15 cellular contexts compared by ENCODE assay signal in the genomic region with DNA sequence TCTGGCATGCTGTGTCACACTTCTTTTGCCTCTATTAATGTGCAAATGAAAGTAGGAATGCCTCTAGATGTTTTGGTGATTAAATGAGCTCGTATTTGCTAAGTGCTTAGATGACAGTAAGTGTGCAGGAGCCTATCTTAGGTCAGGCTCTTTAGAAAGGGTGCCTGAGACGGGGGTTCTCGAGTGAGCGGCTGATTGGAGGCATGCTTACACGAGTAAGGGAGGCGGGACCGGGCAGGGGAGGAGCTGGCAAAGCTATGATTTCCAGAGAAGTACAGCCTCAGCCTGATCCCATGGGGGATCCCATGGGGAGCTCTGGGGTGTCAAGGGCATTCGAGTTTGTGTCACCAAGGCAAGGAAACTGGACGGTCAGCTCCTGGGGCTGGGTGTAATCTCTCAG. TPM values are rescaled to one million over a fixed set of nuclear protein-coding genes. Genes with fewer than 3 reads are reported as not detected.
A peak's percentile ranks its signal among the peaks of the same experiment; 100 is the strongest.
DNase-seq lines count a peak whose midpoint lies in the region; ATAC-seq, FAIRE-seq and TF ChIP-seq lines count a peak whose summit lies in the region.
"Had no signal": no experiment of that assay in that cellular context is flagged by ENCODE, and none has a peak within 500 bp of the region (broad histone marks: within the 10 kb centered on the region; RNA-seq: fewer than 3 reads in every experiment).

No MANE protein-coding gene starts in this region.

- WGBS in A549 (ENCODE audit: missing lambda C conversion rate), result 54% methylated on average over 8 of the region's 9 CpGs
- 34 to 65% methylated on average over 9 of the region's 9 CpGs for WGBS in lung, 2 donors
- WGBS in HepG2 (ENCODE audit: low lambda C conversion rate), result no CpG with 5 or more reads among the region's 9 CpGs

- TF ChIP-seq EP300 in A549 (IDR thresholded peaks at IDR 0.05) (no peak), HepG2 (IDR thresholded peaks at IDR 0.05; ENCODE audit: low read depth in 2 of 2, low read length in 2 of 2) (no peak), HepG2 (CRISPR knock-in tag; IDR thresholded peaks at IDR 0.05; ENCODE audit: borderline replicate concordance) (no peak)

- TF ChIP-seq POLR2A in A549 (IDR thresholded peaks at IDR 0.05; ENCODE audit: low read length) (no peak), HepG2 (IDR thresholded peaks at IDR 0.05; ENCODE audit: insufficient read depth in 1 of 2, low read depth in 2 of 2, low read length in 2 of 2) (no peak)

- TF ChIP-seq CTCF in A549 (IDR thresholded peaks at IDR 0.05) (no peak), Caco-2 (IDR thresholded peaks at IDR 0.05; ENCODE audit: insufficient read depth in 1 of 2, low read depth in 1 of 2, low read length in 1 of 2, severe bottlenecking in 1 of 2, unreplicated experiment in 1 of 2) (no peak), WTC11 (IDR thresholded peaks at IDR 0.05) (no peak), lung (IDR thresholded peaks at IDR 0.05; ENCODE audit: control extremely low read depth, extremely low read depth) (no peak), HepG2 (CRISPR knock-in tag; IDR thresholded peaks at IDR 0.05) (no peak)

- no peak overlapping the region for H2AFZ ChIP-seq in HepG2 (ENCODE audit: low read length)

- BruUV-seq in Caco-2 (replicated peaks; lab: Mats Ljungman, UMichigan) (no TSS peak), HepG2 (replicated peaks; lab: Mats Ljungman, UMichigan) (no TSS peak)

- H3K27me3 ChIP-seq in Caco-2 (replicated peaks; ENCODE audit: control insufficient read depth, insufficient read depth, low read length), result no peaks in the 10 kb centered on the region
- H3K27me3 ChIP-seq in lung (ENCODE audit: control insufficient read depth, insufficient read depth), result peaks cover 5% of the 10 kb centered on the region
- H3K27me3 ChIP-seq in HepG2 (ENCODE audit: control insufficient read depth in 1 of 2, insufficient read depth in 2 of 2, low read length in 2 of 2), result no peaks in the 10 kb centered on the region
- H3K27me3 ChIP-seq: gastroesophageal sphincter, right lobe of liver had no signal

- TF ChIP-seq RAD21 in A549 (conservative IDR thresholded peaks at IDR 0.05 in 1 of 2, IDR thresholded peaks at IDR 0.05 in 1 of 2) (no peak), HepG2 (CRISPR knock-in tag; IDR thresholded peaks at IDR 0.05) (no peak)

- H3K36me3 ChIP-seq in Caco-2 (ENCODE audit: control insufficient read depth, insufficient read depth, low read length) (no peaks in the 10 kb centered on the region), lung (ENCODE audit: control insufficient read depth in 2 of 2, insufficient read depth in 2 of 2, low read length in 2 of 2) (no peaks in the 10 kb centered on the region), HepG2 (replicated peaks in 1 of 2; ENCODE audit: control insufficient read depth in 1 of 2, insufficient read depth in 2 of 2, low read length in 2 of 2) (no peaks in the 10 kb centered on the region)
- H3K36me3 ChIP-seq: gastroesophageal sphincter, right lobe of liver had no signal

- H3K4me2 ChIP-seq in A549 (peak overlapping the region; percentile 72), HepG2 (ENCODE audit: low read depth, low read length) (no peak overlapping the region; the same call in 1 of the 2 replicates)

- 0 out of 3 replicates have a peak, but pooled peaks cover 3% of the 10 kb centered on the region for H3K9me3 ChIP-seq in A549
- no peaks in the 10 kb centered on the region for H3K9me3 ChIP-seq in Caco-2
- peaks cover 0 to 3% of the 10 kb centered on the region in 2 donors for H3K9me3 ChIP-seq in lung (ENCODE audit: control insufficient read depth in 2 of 2, insufficient read depth in 1 of 2, low read length in 1 of 2)
- H3K9me3 ChIP-seq in HepG2 (ENCODE audit: low read length), result no peaks in the 10 kb centered on the region
- H3K9me3 ChIP-seq: gastroesophageal sphincter, right lobe of liver had no signal

- H3K4me1 Mint-ChIP-seq in Caco-2 (ENCODE audit: low read depth, unreplicated experiment) (peaks cover 29% of the 10 kb centered on the region), WTC11 (peaks cover 53% of the 10 kb centered on the region)

- H3K4me3 ChIP-seq in A549 (no peak overlapping the region), Caco-2 (ENCODE audit: low read depth, low read length) (no peak overlapping the region), lung (no peak overlapping the region), HepG2 (replicated peaks in 1 of 3; ENCODE audit: insufficient read depth in 1 of 3, low read depth in 2 of 3, low read length in 3 of 3) (no peak overlapping the region)
- H3K4me3 ChIP-seq: gastroesophageal sphincter, right lobe of liver had no signal

- H3K79me2 ChIP-seq in HepG2 (ENCODE audit: insufficient read depth, low read length), result peaks cover 12% of the 10 kb centered on the region

- DNase-seq in A549 (ENCODE audit: low read depth in 1 of 2, low spot score in 1 of 2) (peak in 1 of 2 experiments; percentile 40), Caco-2 (no peak), WTC11 (ENCODE audit: low spot score) (no peak), lung (ENCODE audit: low spot score) (peak; percentile 47), HepG2 (ENCODE audit: low spot score) (no peak), NCI-H1417 treated with DMSO at 0.1 percent for 48 hours (lab: John Stamatoyannopoulos, UW) (no peak)
- no peak for DNase-seq in central memory CD4-positive, alpha-beta T cell
- DNase-seq: activated naive CD4-positive, alpha-beta T cell treated with anti-CD3 and anti-CD28 coated beads, Interleukin-2, amount 10 ng/mL, durations not matched to agents 7 days and 5 days; right lobe of liver had no signal

- H3K36me3 Mint-ChIP-seq in Caco-2 (ENCODE audit: insufficient read depth, unreplicated experiment) (peaks cover 10% of the 10 kb centered on the region), WTC11 (peaks cover 2% of the 10 kb centered on the region; the same call in 1 of the 2 replicates)
- H3K36me3 Mint-ChIP-seq: activated naive CD4-positive, alpha-beta T cell treated with anti-CD3 and anti-CD28 coated beads, Interleukin-2, amount 10 ng/mL, durations not matched to agents 7 days and 5 days had no signal

- FAIRE-seq in A549 (lab: Jason Lieb, UNC) (no peak), HepG2 (lab: Jason Lieb, UNC) (no peak)

- no peaks in the 10 kb centered on the region for H4K20me1 ChIP-seq in HepG2 (ENCODE audit: insufficient read depth, low read length)

- ATAC-seq in A549, result peak in 1 of 2 experiments; percentile 23; a peak in 2 of 6 replicates
- peak; percentile 16 for ATAC-seq in WTC11
- ATAC-seq in lung (ENCODE audit: insufficient read depth, low FRiP score), result no peak
- ATAC-seq in GM18870 (IDR thresholded peaks at IDR 0.05; ENCODE audit: unreplicated experiment), result no peak
- no peak for ATAC-seq in HepG2
- ATAC-seq: gastroesophageal sphincter, HCT116, right lobe of liver had no signal

- H3K27me3 Mint-ChIP-seq in Caco-2 (ENCODE audit: insufficient read depth, unreplicated experiment) (no peaks in the 10 kb centered on the region), WTC11 (ENCODE audit: low read depth) (peaks cover 4% of the 10 kb centered on the region)

- no peak overlapping the region for H3K9ac ChIP-seq in HepG2 (ENCODE audit: insufficient read depth, low read depth, low read length)

- H3K27ac ChIP-seq in A549, result peak overlapping the region; percentile 73 to 84
- no peak overlapping the region for H3K27ac ChIP-seq in lung (ENCODE audit: low read depth in 1 of 2, low read length in 1 of 2)
- no peak overlapping the region for H3K27ac ChIP-seq in HepG2 (ENCODE audit: extremely low read length, insufficient read depth, low read length)
- H3K27ac ChIP-seq: right lobe of liver, VCaP had no signal

- in situ Hi-C loops in HepG2 (cut with HindIII; ENCODE audit: extremely low pct_ligation_motif_present, low pct_unique_long_range_greater_than_20kb), result no loop called here

- H3K4me3 Mint-ChIP-seq in Caco-2 (ENCODE audit: unreplicated experiment) (peak overlapping the region; percentile 11), WTC11 (peak overlapping the region; percentile 37)

- POLR2A ChIA-PET in A549 (lab: Yijun Ruan, JAX) (interaction anchor here (1.4 to 1.6 kb wide), 2 partner anchors 8 kb away, joined by 3 to 7 read pairs; no protein-coding TSS in a partner anchor), Caco-2 (lab: Charles Lee) (no interaction called here), WTC11 (lab: Charles Lee) (interaction anchor here (0.7 to 1.0 kb wide), 2 partner anchors 29 to 175 kb away, joined by 3 read pairs; no protein-coding TSS in a partner anchor), HepG2 (lab: Yijun Ruan, JAX) (interaction anchor here (1.0 to 1.3 kb wide), 2 partner anchors 8 to 145 kb away, joined by 3 to 4 read pairs; a partner anchor contains a TSS)

- H3K27ac Mint-ChIP-seq in Caco-2 (ENCODE audit: unreplicated experiment) (peak overlapping the region; percentile 61), WTC11 (peak overlapping the region; percentile 95)

- H3K4me1 ChIP-seq in A549, result peaks cover 47% of the 10 kb centered on the region
- peaks cover 3% of the 10 kb centered on the region for H3K4me1 ChIP-seq in Caco-2
- H3K4me1 ChIP-seq in lung (ENCODE audit: control insufficient read depth in 2 of 2, insufficient read depth in 2 of 2, low read length in 2 of 2), result peaks cover 4 to 7% of the 10 kb centered on the region in 2 donors
- peaks cover 47% of the 10 kb centered on the region for H3K4me1 ChIP-seq in HepG2 (ENCODE audit: insufficient read depth, low read length)
- H3K4me1 ChIP-seq: right lobe of liver had no signal

- intact Hi-C loops in Caco-2 (cut with micrococcal nuclease; ENCODE audit: unreplicated experiment) (no loop called here), HepG2 (cut with micrococcal nuclease; ENCODE audit: unreplicated experiment) (no loop called here)

- CTCF ChIA-PET in A549 (lab: Yijun Ruan, JAX), result interaction anchor here (0.8 to 2.6 kb wide), 3 partner anchors 14 to 178 kb away, joined by 3 to 20 read pairs (median 3); no protein-coding TSS in a partner anchor
- CTCF ChIA-PET in Caco-2 (lab: Charles Lee), result no interaction called here
- CTCF ChIA-PET in WTC11 (lab: Charles Lee), result interaction anchor here (0.6 to 0.9 kb wide), 3 partner anchors 29 to 710 kb away, joined by 3 to 5 read pairs (median 3); no protein-coding TSS in a partner anchor
- CTCF ChIA-PET in HepG2 (lab: Yijun Ruan, JAX; ENCODE audit: low intra/inter-chr PET ratio, low total read pairs), result interaction anchor here (3.2 kb wide), 1 partner anchor 107 kb away, joined by 10 read pairs; no protein-coding TSS in a partner anchor

- H3K9me3 Mint-ChIP-seq in Caco-2 (ENCODE audit: unreplicated experiment) (no peaks in the 10 kb centered on the region), WTC11 (no peaks in the 10 kb centered on the region)
- H3K9me3 Mint-ChIP-seq: activated naive CD4-positive, alpha-beta T cell treated with anti-CD3 and anti-CD28 coated beads, Interleukin-2, amount 10 ng/mL, durations not matched to agents 7 days and 5 days had no signal

RNA-seq across cellular contexts. Expression of a gene that starts 44.8 kb away (rescaled TPM):
- polyA plus RNA-seq in A549 (2011; rRNA removed) (not detected in 2 replicates), A549 (2017; fragmentation: RNase III; extraction: RNeasy Plus Mini Kit Qiagen cat#74134 plus additional on column Dnase treatment) (not detected in 3 replicates), lung (under 1 TPM in 1 of 2 donors, not detected in 1; 0.18 TPM), HepG2 (2011; rRNA removed) (not detected in 2 replicates)
- polyA plus RNA-seq in A549 (2012; cell fraction: cytosol; rRNA removed), result not detected in 2 replicates
- not detected in 2 replicates for polyA plus RNA-seq in A549 (2012; cell fraction: nucleus; rRNA removed)
- not detected in 2 replicates for polyA minus RNA-seq in A549 (2011; rRNA and poly(A)+ RNA removed)
- total RNA-seq in Caco-2 (2022) (not detected in 2 replicates), WTC11 (2021) (0.52 to 0.62 TPM (median 0.53 TPM) in 3 replicates), lung (1 to 10 TPM in 1 of 2 donors, under 1 TPM in 1; 0.34 to 1.3 TPM), HepG2 (2016; rRNA removed; fragmentation: Illumina TruSeq; extraction: Trizol) (0.21 TPM in 1 of 2 replicates, not detected in the other)
- total RNA-seq in HepG2 (2016; cell fraction: cytosol; rRNA removed; fragmentation: Illumina TruSeq; extraction: Trizol; ENCODE audit: low read depth), result not detected in 2 replicates
- not detected in 2 replicates for total RNA-seq in HepG2 (2016; cell fraction: insoluble cytoplasmic fraction; rRNA removed; fragmentation: Illumina TruSeq; extraction: Trizol)
- not detected in 2 replicates for total RNA-seq in HepG2 (2016; cell fraction: membrane; rRNA removed; fragmentation: Illumina TruSeq; extraction: Trizol)
- not detected in 2 replicates for total RNA-seq in HepG2 (2016; cell fraction: nucleus; rRNA removed; fragmentation: Illumina TruSeq; extraction: Trizol)
- polyA plus RNA-seq in HepG2 (2011; cell fraction: cytosol; rRNA removed), result not detected in 2 replicates
- polyA plus RNA-seq in HepG2 (2011; cell fraction: nucleus; rRNA removed), result 0.18 and 0.19 TPM in 2 replicates
- not detected in 2 replicates for polyA plus RNA-seq in HepG2 (2012)
- polyA plus RNA-seq in HepG2 (2016; cell fraction: cytosol; fragmentation: Illumina TruSeq; extraction: Trizol; ENCODE audit: low read depth), result not detected in 2 replicates
- polyA plus RNA-seq in HepG2 (2016; cell fraction: insoluble cytoplasmic fraction; fragmentation: Illumina TruSeq; extraction: Trizol; ENCODE audit: low read depth), result not detected in 2 replicates
- polyA plus RNA-seq in HepG2 (2016; cell fraction: membrane; fragmentation: Illumina TruSeq; extraction: Trizol; ENCODE audit: low read depth), result not detected in 2 replicates
- not detected in 2 replicates for polyA plus RNA-seq in HepG2 (2016; cell fraction: nucleus; fragmentation: Illumina TruSeq; extraction: Trizol; ENCODE audit: insufficient read depth, low read depth)
- not detected in 2 replicates for polyA minus RNA-seq in HepG2 (2011; rRNA and poly(A)+ RNA removed; ENCODE audit: low replicate concordance)
- polyA minus RNA-seq in HepG2 (2011; cell fraction: cytosol; rRNA and poly(A)+ RNA removed), result not detected in 2 replicates
- 0.62 and 1.0 TPM in 2 replicates for polyA minus RNA-seq in HepG2 (2011; cell fraction: nucleus; rRNA and poly(A)+ RNA removed)
- total RNA-seq: dermis microvascular lymphatic vessel endothelial cell, gastroesophageal sphincter, LHCN-M2 had no signal

Comparison
In these comparisons a context has a peak if more than half of its experiments do, and no peak if none do; other contexts are left out.
1. H3K27ac ChIP-seq: peak in A549 (2 of 2); none in lung (0 of 2) and HepG2 (single experiment).